Comparison of ENCODE assay signal across 31 cellular contexts in genomic region chr2:10738192-10738591, GRCh38. TPM values are rescaled to one million over a fixed set of nuclear protein-coding genes. Genes with fewer than 3 reads are reported as not detected.
"Had no signal": no experiment of that assay in that cellular context is flagged by ENCODE, and none has a peak within 500 bp of the region (broad histone marks: within the 10 kb centered on the region; RNA-seq: fewer than 3 reads in every experiment).

No MANE protein-coding gene starts in this region.

- DNase-seq: activated CD4-positive, alpha-beta memory T cell treated with anti-CD3 and anti-CD28 coated beads for 36 hours; activated CD4-positive, alpha-beta T cell treated with anti-CD3 and anti-CD28 coated beads for 36 hours; activated CD4-positive, alpha-beta T cell treated with anti-CD3 and anti-CD28 coated beads, Interleukin-2, amount 10 ng/mL, durations not matched to agents 24 days and 14 days; activated CD4-positive, CD25-positive, alpha-beta regulatory T cell; activated CD4-positive, CD25-positive, alpha-beta regulatory T cell treated with anti-CD3 and anti-CD28 coated beads, Interleukin-2, amount 50 U/mL, for 72 hours; activated CD8-positive, alpha-beta memory T cell treated with anti-CD3 and anti-CD28 coated beads, Interleukin-2, amount 10 ng/mL, durations not matched to agents 7 days and 5 days; activated CD8-positive, alpha-beta memory T cell treated with anti-CD3 and anti-CD28 coated beads, Interleukin-2, amount 50 U/mL, for 4 hours; activated CD8-positive, alpha-beta T cell treated with anti-CD3 and anti-CD28 coated beads, Interleukin-2, amount 10 ng/mL, durations not matched to agents 7 days and 5 days; activated gamma-delta T cell; activated naive CD4-positive, alpha-beta T cell; activated naive CD4-positive, alpha-beta T cell treated with anti-CD3 and anti-CD28 coated beads, Interleukin-2, amount 10 ng/mL, durations not matched to agents 7 days and 5 days; activated naive CD8-positive, alpha-beta T cell treated with anti-CD3 and anti-CD28 coated beads, Interleukin-2, amount 10 ng/mL, durations not matched to agents 7 days and 5 days; activated T-cell treated with anti-CD3 and anti-CD28 coated beads, Interleukin-2, amount 50 U/mL, for 1 hour; activated T-cell treated with anti-CD3 and anti-CD28 coated beads, Interleukin-2, amount 50 U/mL, for 48 hours; brain microvascular endothelial cell; effector memory CD4-positive, alpha-beta T cell; endodermal cell; foreskin keratinocyte; gastrocnemius medialis; glutamatergic neuron; T-helper 1 cell; T-helper 17 cell had no signal

- H3K27ac ChIP-seq: brain microvascular endothelial cell, coronary artery, dorsolateral prefrontal cortex, esophagus muscularis mucosa, foreskin keratinocyte, gastrocnemius medialis had no signal

- H3K27me3 Mint-ChIP-seq: central memory CD8-positive, alpha-beta T cell had no signal

- H3K27ac Mint-ChIP-seq: activated CD4-positive, alpha-beta memory T cell treated with anti-CD3 and anti-CD28 coated beads for 36 hours; activated CD4-positive, alpha-beta T cell treated with anti-CD3 and anti-CD28 coated beads for 36 hours; activated CD4-positive, alpha-beta T cell treated with anti-CD3 and anti-CD28 coated beads, Interleukin-2, amount 10 ng/mL, durations not matched to agents 24 days and 14 days; activated CD8-positive, alpha-beta memory T cell treated with anti-CD3 and anti-CD28 coated beads, Interleukin-2, amount 10 ng/mL, durations not matched to agents 7 days and 5 days; activated CD8-positive, alpha-beta T cell treated with anti-CD3 and anti-CD28 coated beads, Interleukin-2, amount 10 ng/mL, durations not matched to agents 7 days and 5 days; activated naive CD4-positive, alpha-beta T cell treated with anti-CD3 and anti-CD28 coated beads, Interleukin-2, amount 10 ng/mL, durations not matched to agents 7 days and 5 days; activated naive CD4-positive, alpha-beta T cell treated with anti-CD3 and anti-CD28 coated beads, Interleukin-2, amount 50 U/mL, for 72 hours; activated naive CD8-positive, alpha-beta T cell treated with anti-CD3 and anti-CD28 coated beads, Interleukin-2, amount 10 ng/mL, durations not matched to agents 7 days and 5 days; dendritic cell treated with granulocyte-macrophage colony-stimulating factor and Interleukin-4, amounts not matched to agents 40 ng/mL and 50 ng/mL, for 4 days; endodermal cell; T-helper 17 cell; T-helper 2 cell treated with Interferon-gamma antibody and Interleukin-4, amounts not matched to agents 5 μg/mL and 100 μg/mL, for 36 hours had no signal

- H3K9me3 Mint-ChIP-seq: activated CD4-positive, alpha-beta memory T cell treated with anti-CD3 and anti-CD28 coated beads for 36 hours; activated CD4-positive, alpha-beta T cell treated with anti-CD3 and anti-CD28 coated beads, Interleukin-2, amount 10 ng/mL, durations not matched to agents 24 days and 14 days; activated naive CD4-positive, alpha-beta T cell treated with anti-CD3 and anti-CD28 coated beads, Interleukin-2, amount 10 ng/mL, durations not matched to agents 7 days and 5 days; activated naive CD4-positive, alpha-beta T cell treated with anti-CD3 and anti-CD28 coated beads, Interleukin-2, amount 50 U/mL, for 72 hours; activated naive CD8-positive, alpha-beta T cell treated with anti-CD3 and anti-CD28 coated beads, Interleukin-2, amount 10 ng/mL, durations not matched to agents 7 days and 5 days; central memory CD8-positive, alpha-beta T cell; dendritic cell treated with granulocyte-macrophage colony-stimulating factor and Interleukin-4, amounts not matched to agents 40 ng/mL and 50 ng/mL, for 4 days; endodermal cell; T-helper 2 cell treated with Interferon-gamma antibody and Interleukin-4, amounts not matched to agents 5 μg/mL and 100 μg/mL, for 36 hours had no signal

- H3K4me1 ChIP-seq: esophagus muscularis mucosa, foreskin keratinocyte, gastrocnemius medialis had no signal

- H3K4me3 ChIP-seq: coronary artery, dorsolateral prefrontal cortex, esophagus muscularis mucosa, gastrocnemius medialis had no signal

- H3K9me3 ChIP-seq: esophagus muscularis mucosa, gastrocnemius medialis had no signal

- ATAC-seq: activated CD4-positive, alpha-beta T cell treated with anti-CD3 and anti-CD28 coated beads for 36 hours; activated CD8-positive, alpha-beta memory T cell treated with anti-CD3 and anti-CD28 coated beads, Interleukin-2, amount 10 ng/mL, durations not matched to agents 7 days and 5 days; activated CD8-positive, alpha-beta T cell treated with anti-CD3 and anti-CD28 coated beads, Interleukin-2, amount 10 ng/mL, durations not matched to agents 7 days and 5 days; activated naive CD4-positive, alpha-beta T cell treated with anti-CD3 and anti-CD28 coated beads, Interleukin-2, amount 50 U/mL, for 72 hours; foreskin keratinocyte; gastrocnemius medialis; T-helper 17 cell had no signal

- H3K36me3 ChIP-seq: brain microvascular endothelial cell, esophagus muscularis mucosa, gastrocnemius medialis had no signal

- H3K27me3 ChIP-seq: brain microvascular endothelial cell, foreskin keratinocyte, gastrocnemius medialis had no signal

- H3K36me3 Mint-ChIP-seq: activated CD4-positive, alpha-beta memory T cell treated with anti-CD3 and anti-CD28 coated beads for 36 hours; activated naive CD4-positive, alpha-beta T cell treated with anti-CD3 and anti-CD28 coated beads, Interleukin-2, amount 10 ng/mL, durations not matched to agents 7 days and 5 days; activated naive CD4-positive, alpha-beta T cell treated with anti-CD3 and anti-CD28 coated beads, Interleukin-2, amount 50 U/mL, for 72 hours; activated naive CD8-positive, alpha-beta T cell treated with anti-CD3 and anti-CD28 coated beads, Interleukin-2, amount 10 ng/mL, durations not matched to agents 7 days and 5 days had no signal

- H3K4me3 Mint-ChIP-seq: activated CD4-positive, alpha-beta memory T cell treated with anti-CD3 and anti-CD28 coated beads for 36 hours; activated CD4-positive, alpha-beta T cell treated with anti-CD3 and anti-CD28 coated beads for 36 hours; activated CD4-positive, alpha-beta T cell treated with anti-CD3 and anti-CD28 coated beads, Interleukin-2, amount 10 ng/mL, durations not matched to agents 24 days and 14 days; activated CD8-positive, alpha-beta memory T cell treated with anti-CD3 and anti-CD28 coated beads, Interleukin-2, amount 10 ng/mL, durations not matched to agents 7 days and 5 days; activated CD8-positive, alpha-beta T cell treated with anti-CD3 and anti-CD28 coated beads, Interleukin-2, amount 10 ng/mL, durations not matched to agents 7 days and 5 days; activated naive CD4-positive, alpha-beta T cell treated with anti-CD3 and anti-CD28 coated beads, Interleukin-2, amount 10 ng/mL, durations not matched to agents 7 days and 5 days; activated naive CD8-positive, alpha-beta T cell treated with anti-CD3 and anti-CD28 coated beads, Interleukin-2, amount 10 ng/mL, durations not matched to agents 7 days and 5 days; central memory CD8-positive, alpha-beta T cell; dendritic cell treated with granulocyte-macrophage colony-stimulating factor and Interleukin-4, amounts not matched to agents 40 ng/mL and 50 ng/mL, for 4 days; endodermal cell; T-helper 17 cell; T-helper 2 cell treated with Interferon-gamma antibody and Interleukin-4, amounts not matched to agents 5 μg/mL and 100 μg/mL, for 36 hours had no signal

- H3K4me1 Mint-ChIP-seq: activated CD4-positive, alpha-beta T cell treated with anti-CD3 and anti-CD28 coated beads for 36 hours; activated CD8-positive, alpha-beta memory T cell treated with anti-CD3 and anti-CD28 coated beads, Interleukin-2, amount 10 ng/mL, durations not matched to agents 7 days and 5 days; activated naive CD4-positive, alpha-beta T cell treated with anti-CD3 and anti-CD28 coated beads, Interleukin-2, amount 10 ng/mL, durations not matched to agents 7 days and 5 days; activated naive CD8-positive, alpha-beta T cell treated with anti-CD3 and anti-CD28 coated beads, Interleukin-2, amount 10 ng/mL, durations not matched to agents 7 days and 5 days; central memory CD8-positive, alpha-beta T cell; endodermal cell; T-helper 17 cell had no signal

RNA-seq across cellular contexts. Expression of gene ATP6V1C2, which starts 16.8 kb away (rescaled TPM):
- total RNA-seq: activated CD4-positive, alpha-beta memory T cell treated with anti-CD3 and anti-CD28 coated beads for 36 hours; activated CD4-positive, alpha-beta T cell treated with anti-CD3 and anti-CD28 coated beads for 36 hours; activated CD4-positive, alpha-beta T cell treated with anti-CD3 and anti-CD28 coated beads, Interleukin-2, amount 10 ng/mL, durations not matched to agents 24 days and 14 days; activated CD8-positive, alpha-beta memory T cell treated with anti-CD3 and anti-CD28 coated beads for 36 hours; activated CD8-positive, alpha-beta memory T cell treated with anti-CD3 and anti-CD28 coated beads, Interleukin-2, amount 10 ng/mL, durations not matched to agents 7 days and 5 days; activated CD8-positive, alpha-beta T cell treated with anti-CD3 and anti-CD28 coated beads, Interleukin-2, amount 10 ng/mL, durations not matched to agents 7 days and 5 days; activated naive CD8-positive, alpha-beta T cell treated with anti-CD3 and anti-CD28 coated beads, Interleukin-2, amount 10 ng/mL, durations not matched to agents 7 days and 5 days; epithelial cell of proximal tubule; gastrocnemius medialis; T-helper 17 cell had no signal
